1 cellular context compared by ENCODE assay signal in the genomic region with DNA sequence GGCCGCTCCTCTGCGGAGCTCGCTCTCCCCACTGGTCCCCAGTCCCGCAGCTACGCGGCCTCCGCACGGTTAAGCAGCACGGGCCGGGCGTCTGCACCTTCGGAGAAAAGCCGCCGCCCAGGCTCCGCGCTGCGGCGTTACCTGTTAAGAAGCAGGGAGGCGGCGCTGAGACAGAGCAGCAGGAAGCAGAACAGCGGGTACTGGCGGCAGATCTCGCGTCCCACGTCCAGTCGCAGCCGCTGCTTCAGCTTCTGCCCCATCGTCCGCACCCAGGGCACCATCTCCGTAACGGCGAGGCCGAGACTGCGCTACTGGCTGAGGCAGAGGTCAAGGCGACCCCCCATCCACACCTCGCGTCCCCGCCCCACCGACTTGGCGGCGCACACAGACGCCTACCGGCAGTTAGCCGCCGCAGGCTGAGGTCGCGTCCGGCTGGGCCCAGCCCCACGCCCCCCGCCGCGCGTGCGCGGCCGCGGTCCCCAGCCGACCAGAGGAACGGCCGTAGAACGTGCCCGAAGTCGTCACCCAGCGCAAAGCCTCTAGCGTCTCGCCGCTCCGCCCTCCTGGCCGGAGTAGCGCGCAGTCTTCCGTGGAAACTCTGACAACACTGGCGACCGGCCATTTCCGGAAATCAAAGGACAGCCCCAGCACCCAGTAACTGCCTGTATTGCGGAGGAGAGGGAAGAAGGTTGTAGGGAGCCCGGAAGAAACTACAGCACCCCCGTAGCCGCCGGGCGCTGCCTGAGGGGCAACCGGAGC.
TF ChIP-seq lines count a peak whose summit lies in the region.

A gene with protein sequence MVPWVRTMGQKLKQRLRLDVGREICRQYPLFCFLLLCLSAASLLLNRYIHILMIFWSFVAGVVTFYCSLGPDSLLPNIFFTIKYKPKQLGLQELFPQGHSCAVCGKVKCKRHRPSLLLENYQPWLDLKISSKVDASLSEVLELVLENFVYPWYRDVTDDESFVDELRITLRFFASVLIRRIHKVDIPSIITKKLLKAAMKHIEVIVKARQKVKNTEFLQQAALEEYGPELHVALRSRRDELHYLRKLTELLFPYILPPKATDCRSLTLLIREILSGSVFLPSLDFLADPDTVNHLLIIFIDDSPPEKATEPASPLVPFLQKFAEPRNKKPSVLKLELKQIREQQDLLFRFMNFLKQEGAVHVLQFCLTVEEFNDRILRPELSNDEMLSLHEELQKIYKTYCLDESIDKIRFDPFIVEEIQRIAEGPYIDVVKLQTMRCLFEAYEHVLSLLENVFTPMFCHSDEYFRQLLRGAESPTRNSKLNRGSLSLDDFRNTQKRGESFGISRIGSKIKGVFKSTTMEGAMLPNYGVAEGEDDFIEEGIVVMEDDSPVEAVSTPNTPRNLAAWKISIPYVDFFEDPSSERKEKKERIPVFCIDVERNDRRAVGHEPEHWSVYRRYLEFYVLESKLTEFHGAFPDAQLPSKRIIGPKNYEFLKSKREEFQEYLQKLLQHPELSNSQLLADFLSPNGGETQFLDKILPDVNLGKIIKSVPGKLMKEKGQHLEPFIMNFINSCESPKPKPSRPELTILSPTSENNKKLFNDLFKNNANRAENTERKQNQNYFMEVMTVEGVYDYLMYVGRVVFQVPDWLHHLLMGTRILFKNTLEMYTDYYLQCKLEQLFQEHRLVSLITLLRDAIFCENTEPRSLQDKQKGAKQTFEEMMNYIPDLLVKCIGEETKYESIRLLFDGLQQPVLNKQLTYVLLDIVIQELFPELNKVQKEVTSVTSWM (minus strand): TSS at position 421 of the 759 bp plus-strand sequence. CDS start 140 bp downstream, at position 281.

TF ChIP-seq in HepG2, 621 proteins besides CTCF, POLR2A, EP300 and RAD21 (continued from another document and continues in another):
- TF ChIP-seq ZNF660 (CRISPR knock-in tag; IDR thresholded peaks at IDR 0.05; ENCODE audit: borderline replicate concordance, low read depth) = no peak
- TF ChIP-seq ZKSCAN8 (CRISPR knock-in tag; IDR thresholded peaks at IDR 0.05; ENCODE audit: borderline replicate concordance) = no peak
- TF ChIP-seq CCDC6 (CRISPR knock-in tag; IDR thresholded peaks at IDR 0.05) = peak; percentile 90
- peak; percentile 78 for TF ChIP-seq ZFY (CRISPR knock-in tag; IDR thresholded peaks at IDR 0.05)
- TF ChIP-seq ASH2L (IDR thresholded peaks at IDR 0.05; ENCODE audit: insufficient read length, low read depth, low read length) = peak; percentile 88
- TF ChIP-seq, protein P1, sequence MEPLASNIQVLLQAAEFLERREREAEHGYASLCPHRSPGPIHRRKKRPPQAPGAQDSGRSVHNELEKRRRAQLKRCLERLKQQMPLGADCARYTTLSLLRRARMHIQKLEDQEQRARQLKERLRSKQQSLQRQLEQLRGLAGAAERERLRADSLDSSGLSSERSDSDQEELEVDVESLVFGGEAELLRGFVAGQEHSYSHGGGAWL (CRISPR knock-in tag; IDR thresholded peaks at IDR 0.05) = 0 out of 2 replicates have a peak, but pooled peaks have one; percentile 55
- peak; percentile 45; the same call in 1 of the 2 replicates for TF ChIP-seq REPIN1 (CRISPR knock-in tag; IDR thresholded peaks at IDR 0.05; ENCODE audit: borderline replicate concordance, low read depth)
- TF ChIP-seq ZFX (CRISPR knock-in tag; IDR thresholded peaks at IDR 0.05; ENCODE audit: low read depth) = peak; percentile 96
- TF ChIP-seq ZNF205 (CRISPR knock-in tag; IDR thresholded peaks at IDR 0.05) = no peak; the same call in 1 of the 2 replicates
- no peak for TF ChIP-seq ZNF746 (CRISPR knock-in tag; IDR thresholded peaks at IDR 0.05)
- TF ChIP-seq, protein P2, sequence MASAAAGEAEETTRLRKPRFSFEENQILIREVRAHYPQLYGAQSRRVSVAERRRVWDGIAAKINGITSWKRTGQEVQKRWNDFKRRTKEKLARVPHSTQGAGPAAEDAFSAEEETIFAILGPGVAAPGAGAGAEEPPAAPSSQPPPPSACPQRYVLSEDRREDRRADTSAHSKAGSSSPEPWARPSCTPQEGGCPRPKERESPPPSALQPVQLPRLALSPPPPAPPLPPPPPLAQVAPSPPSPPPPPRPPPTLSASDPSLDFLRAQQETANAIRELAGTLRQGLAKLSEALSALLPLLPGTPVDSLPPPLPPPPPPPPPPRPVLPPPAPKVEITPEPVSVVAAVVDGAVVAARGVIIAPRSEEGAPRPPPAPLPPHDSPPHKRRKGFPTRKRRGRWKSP (CRISPR knock-in tag; IDR thresholded peaks at IDR 0.05) = peak; percentile 99
- TF ChIP-seq, protein P3, sequence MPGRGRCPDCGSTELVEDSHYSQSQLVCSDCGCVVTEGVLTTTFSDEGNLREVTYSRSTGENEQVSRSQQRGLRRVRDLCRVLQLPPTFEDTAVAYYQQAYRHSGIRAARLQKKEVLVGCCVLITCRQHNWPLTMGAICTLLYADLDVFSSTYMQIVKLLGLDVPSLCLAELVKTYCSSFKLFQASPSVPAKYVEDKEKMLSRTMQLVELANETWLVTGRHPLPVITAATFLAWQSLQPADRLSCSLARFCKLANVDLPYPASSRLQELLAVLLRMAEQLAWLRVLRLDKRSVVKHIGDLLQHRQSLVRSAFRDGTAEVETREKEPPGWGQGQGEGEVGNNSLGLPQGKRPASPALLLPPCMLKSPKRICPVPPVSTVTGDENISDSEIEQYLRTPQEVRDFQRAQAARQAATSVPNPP (CRISPR knock-in tag; IDR thresholded peaks at IDR 0.05) = no peak; the same call in 1 of the 2 replicates
- TF ChIP-seq SPEN (CRISPR knock-in tag; IDR thresholded peaks at IDR 0.05; ENCODE audit: low read depth) = peak; percentile 92
- peak; percentile 85 for TF ChIP-seq SALL2 (CRISPR knock-in tag; IDR thresholded peaks at IDR 0.05)
- TF ChIP-seq HNRNPUL1 (IDR thresholded peaks at IDR 0.05; ENCODE audit: low read depth, low read length) = no peak
- peak; percentile 47; the same call in 1 of the 2 replicates for TF ChIP-seq CREM (IDR thresholded peaks at IDR 0.05)
- TF ChIP-seq CREM (CRISPR knock-in tag; IDR thresholded peaks at IDR 0.05) = no peak
- peak; percentile 43; the same call in 1 of the 2 replicates for TF ChIP-seq RFXAP (CRISPR knock-in tag; IDR thresholded peaks at IDR 0.05; ENCODE audit: borderline replicate concordance)
- TF ChIP-seq PHF21A (CRISPR knock-in tag; IDR thresholded peaks at IDR 0.05) = peak; percentile 55; the same call in 1 of the 2 replicates
- peak; percentile 77; the same call in 1 of the 2 replicates for TF ChIP-seq ZNF230 (CRISPR knock-in tag; IDR thresholded peaks at IDR 0.05)
- TF ChIP-seq MAF1 (CRISPR knock-in tag; IDR thresholded peaks at IDR 0.05; ENCODE audit: borderline replicate concordance) = no peak
- TF ChIP-seq, protein P4, sequence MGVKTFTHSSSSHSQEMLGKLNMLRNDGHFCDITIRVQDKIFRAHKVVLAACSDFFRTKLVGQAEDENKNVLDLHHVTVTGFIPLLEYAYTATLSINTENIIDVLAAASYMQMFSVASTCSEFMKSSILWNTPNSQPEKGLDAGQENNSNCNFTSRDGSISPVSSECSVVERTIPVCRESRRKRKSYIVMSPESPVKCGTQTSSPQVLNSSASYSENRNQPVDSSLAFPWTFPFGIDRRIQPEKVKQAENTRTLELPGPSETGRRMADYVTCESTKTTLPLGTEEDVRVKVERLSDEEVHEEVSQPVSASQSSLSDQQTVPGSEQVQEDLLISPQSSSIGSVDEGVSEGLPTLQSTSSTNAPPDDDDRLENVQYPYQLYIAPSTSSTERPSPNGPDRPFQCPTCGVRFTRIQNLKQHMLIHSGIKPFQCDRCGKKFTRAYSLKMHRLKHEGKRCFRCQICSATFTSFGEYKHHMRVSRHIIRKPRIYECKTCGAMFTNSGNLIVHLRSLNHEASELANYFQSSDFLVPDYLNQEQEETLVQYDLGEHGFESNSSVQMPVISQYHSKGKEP (CRISPR knock-in tag; IDR thresholded peaks at IDR 0.05) = no peak
- TF ChIP-seq, protein P5, sequence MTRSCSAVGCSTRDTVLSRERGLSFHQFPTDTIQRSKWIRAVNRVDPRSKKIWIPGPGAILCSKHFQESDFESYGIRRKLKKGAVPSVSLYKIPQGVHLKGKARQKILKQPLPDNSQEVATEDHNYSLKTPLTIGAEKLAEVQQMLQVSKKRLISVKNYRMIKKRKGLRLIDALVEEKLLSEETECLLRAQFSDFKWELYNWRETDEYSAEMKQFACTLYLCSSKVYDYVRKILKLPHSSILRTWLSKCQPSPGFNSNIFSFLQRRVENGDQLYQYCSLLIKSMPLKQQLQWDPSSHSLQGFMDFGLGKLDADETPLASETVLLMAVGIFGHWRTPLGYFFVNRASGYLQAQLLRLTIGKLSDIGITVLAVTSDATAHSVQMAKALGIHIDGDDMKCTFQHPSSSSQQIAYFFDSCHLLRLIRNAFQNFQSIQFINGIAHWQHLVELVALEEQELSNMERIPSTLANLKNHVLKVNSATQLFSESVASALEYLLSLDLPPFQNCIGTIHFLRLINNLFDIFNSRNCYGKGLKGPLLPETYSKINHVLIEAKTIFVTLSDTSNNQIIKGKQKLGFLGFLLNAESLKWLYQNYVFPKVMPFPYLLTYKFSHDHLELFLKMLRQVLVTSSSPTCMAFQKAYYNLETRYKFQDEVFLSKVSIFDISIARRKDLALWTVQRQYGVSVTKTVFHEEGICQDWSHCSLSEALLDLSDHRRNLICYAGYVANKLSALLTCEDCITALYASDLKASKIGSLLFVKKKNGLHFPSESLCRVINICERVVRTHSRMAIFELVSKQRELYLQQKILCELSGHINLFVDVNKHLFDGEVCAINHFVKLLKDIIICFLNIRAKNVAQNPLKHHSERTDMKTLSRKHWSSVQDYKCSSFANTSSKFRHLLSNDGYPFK (CRISPR knock-in tag; IDR thresholded peaks at IDR 0.05; ENCODE audit: borderline replicate concordance) = peak; percentile 21; the same call in 1 of the 2 replicates
- peak; percentile 40; the same call in 1 of the 2 replicates for TF ChIP-seq RNF2 (conservative IDR thresholded peaks at IDR 0.05; ENCODE audit: low read depth)
- TF ChIP-seq, protein P6, sequence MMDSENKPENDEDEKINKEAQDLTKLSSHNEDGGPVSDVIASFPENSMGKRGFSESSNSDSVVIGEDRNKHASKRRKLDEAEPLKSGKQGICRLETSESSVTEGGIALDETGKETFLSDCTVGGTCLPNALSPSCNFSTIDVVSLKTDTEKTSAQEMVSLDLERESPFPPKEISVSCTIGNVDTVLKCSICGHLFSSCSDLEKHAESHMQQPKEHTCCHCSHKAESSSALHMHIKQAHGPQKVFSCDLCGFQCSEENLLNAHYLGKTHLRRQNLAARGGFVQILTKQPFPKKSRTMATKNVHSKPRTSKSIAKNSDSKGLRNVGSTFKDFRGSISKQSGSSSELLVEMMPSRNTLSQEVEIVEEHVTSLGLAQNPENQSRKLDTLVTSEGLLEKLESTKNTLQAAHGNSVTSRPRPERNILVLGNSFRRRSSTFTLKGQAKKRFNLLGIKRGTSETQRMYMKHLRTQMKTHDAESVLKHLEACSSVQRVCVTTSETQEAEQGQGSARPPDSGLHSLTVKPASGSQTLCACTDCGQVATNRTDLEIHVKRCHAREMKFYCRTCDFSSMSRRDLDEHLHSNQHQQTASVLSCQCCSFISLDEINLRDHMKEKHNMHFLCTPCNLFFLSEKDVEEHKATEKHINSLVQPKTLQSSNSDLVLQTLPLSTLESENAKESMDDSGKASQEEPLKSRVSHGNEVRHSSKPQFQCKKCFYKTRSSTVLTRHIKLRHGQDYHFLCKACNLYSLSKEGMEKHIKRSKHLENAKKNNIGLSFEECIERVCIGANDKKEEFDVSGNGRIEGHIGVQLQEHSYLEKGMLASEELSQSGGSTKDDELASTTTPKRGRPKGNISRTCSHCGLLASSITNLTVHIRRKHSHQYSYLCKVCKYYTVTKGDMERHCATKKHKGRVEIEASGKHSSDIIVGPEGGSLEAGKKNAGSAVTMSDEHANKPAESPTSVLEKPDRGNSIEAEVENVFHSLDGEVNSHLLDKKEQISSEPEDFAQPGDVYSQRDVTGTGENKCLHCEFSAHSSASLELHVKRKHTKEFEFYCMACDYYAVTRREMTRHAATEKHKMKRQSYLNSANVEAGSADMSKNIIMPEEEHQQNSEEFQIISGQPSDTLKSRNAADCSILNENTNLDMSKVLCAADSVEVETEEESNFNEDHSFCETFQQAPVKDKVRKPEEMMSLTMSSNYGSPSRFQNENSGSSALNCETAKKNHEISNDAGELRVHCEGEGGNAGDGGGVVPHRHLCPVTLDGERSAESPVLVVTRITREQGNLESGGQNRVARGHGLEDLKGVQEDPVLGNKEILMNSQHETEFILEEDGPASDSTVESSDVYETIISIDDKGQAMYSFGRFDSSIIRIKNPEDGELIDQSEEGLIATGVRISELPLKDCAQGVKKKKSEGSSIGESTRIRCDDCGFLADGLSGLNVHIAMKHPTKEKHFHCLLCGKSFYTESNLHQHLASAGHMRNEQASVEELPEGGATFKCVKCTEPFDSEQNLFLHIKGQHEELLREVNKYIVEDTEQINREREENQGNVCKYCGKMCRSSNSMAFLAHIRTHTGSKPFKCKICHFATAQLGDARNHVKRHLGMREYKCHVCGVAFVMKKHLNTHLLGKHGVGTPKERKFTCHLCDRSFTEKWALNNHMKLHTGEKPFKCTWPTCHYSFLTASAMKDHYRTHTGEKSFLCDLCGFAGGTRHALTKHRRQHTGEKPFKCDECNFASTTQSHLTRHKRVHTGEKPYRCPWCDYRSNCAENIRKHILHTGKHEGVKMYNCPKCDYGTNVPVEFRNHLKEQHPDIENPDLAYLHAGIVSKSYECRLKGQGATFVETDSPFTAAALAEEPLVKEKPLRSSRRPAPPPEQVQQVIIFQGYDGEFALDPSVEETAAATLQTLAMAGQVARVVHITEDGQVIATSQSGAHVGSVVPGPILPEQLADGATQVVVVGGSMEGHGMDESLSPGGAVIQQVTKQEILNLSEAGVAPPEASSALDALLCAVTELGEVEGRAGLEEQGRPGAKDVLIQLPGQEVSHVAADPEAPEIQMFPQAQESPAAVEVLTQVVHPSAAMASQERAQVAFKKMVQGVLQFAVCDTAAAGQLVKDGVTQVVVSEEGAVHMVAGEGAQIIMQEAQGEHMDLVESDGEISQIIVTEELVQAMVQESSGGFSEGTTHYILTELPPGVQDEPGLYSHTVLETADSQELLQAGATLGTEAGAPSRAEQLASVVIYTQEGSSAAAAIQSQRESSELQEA (CRISPR knock-in tag; IDR thresholded peaks at IDR 0.05; ENCODE audit: not compliant biosample characterization) = peak; percentile 66
- TF ChIP-seq ZNF354B (CRISPR knock-in tag; IDR thresholded peaks at IDR 0.05) = 0 out of 2 replicates have a peak, but pooled peaks have one; percentile 58
- TF ChIP-seq ZNF572 (CRISPR knock-in tag; IDR thresholded peaks at IDR 0.05) = peak; percentile 82; the same call in 1 of the 2 replicates
- TF ChIP-seq, protein P7, sequence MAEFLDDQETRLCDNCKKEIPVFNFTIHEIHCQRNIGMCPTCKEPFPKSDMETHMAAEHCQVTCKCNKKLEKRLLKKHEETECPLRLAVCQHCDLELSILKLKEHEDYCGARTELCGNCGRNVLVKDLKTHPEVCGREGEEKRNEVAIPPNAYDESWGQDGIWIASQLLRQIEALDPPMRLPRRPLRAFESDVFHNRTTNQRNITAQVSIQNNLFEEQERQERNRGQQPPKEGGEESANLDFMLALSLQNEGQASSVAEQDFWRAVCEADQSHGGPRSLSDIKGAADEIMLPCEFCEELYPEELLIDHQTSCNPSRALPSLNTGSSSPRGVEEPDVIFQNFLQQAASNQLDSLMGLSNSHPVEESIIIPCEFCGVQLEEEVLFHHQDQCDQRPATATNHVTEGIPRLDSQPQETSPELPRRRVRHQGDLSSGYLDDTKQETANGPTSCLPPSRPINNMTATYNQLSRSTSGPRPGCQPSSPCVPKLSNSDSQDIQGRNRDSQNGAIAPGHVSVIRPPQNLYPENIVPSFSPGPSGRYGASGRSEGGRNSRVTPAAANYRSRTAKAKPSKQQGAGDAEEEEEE (CRISPR knock-in tag; IDR thresholded peaks at IDR 0.05; ENCODE audit: borderline replicate concordance) = peak; percentile 24; the same call in 1 of the 2 replicates
- no peak; the same call in 1 of the 2 replicates for TF ChIP-seq ZNF256 (CRISPR knock-in tag; conservative IDR thresholded peaks at IDR 0.05)
- TF ChIP-seq RARA (CRISPR knock-in tag; IDR thresholded peaks at IDR 0.05) = peak; percentile 16; the same call in 1 of the 2 replicates
- peak; percentile 79 for TF ChIP-seq WIZ (CRISPR knock-in tag; IDR thresholded peaks at IDR 0.05)
- TF ChIP-seq ZNF607 (CRISPR knock-in tag; IDR thresholded peaks at IDR 0.05; ENCODE audit: borderline replicate concordance) = peak; percentile 78
- TF ChIP-seq ADNP (CRISPR knock-in tag; IDR thresholded peaks at IDR 0.05) = no peak
- peak; percentile 64 for TF ChIP-seq TAF1 (CRISPR knock-in tag; IDR thresholded peaks at IDR 0.05)
- TF ChIP-seq MLLT10 (CRISPR knock-in tag; IDR thresholded peaks at IDR 0.05) = no peak
